ENCODE assay signal across 8 cellular contexts in the genomic region with DNA sequence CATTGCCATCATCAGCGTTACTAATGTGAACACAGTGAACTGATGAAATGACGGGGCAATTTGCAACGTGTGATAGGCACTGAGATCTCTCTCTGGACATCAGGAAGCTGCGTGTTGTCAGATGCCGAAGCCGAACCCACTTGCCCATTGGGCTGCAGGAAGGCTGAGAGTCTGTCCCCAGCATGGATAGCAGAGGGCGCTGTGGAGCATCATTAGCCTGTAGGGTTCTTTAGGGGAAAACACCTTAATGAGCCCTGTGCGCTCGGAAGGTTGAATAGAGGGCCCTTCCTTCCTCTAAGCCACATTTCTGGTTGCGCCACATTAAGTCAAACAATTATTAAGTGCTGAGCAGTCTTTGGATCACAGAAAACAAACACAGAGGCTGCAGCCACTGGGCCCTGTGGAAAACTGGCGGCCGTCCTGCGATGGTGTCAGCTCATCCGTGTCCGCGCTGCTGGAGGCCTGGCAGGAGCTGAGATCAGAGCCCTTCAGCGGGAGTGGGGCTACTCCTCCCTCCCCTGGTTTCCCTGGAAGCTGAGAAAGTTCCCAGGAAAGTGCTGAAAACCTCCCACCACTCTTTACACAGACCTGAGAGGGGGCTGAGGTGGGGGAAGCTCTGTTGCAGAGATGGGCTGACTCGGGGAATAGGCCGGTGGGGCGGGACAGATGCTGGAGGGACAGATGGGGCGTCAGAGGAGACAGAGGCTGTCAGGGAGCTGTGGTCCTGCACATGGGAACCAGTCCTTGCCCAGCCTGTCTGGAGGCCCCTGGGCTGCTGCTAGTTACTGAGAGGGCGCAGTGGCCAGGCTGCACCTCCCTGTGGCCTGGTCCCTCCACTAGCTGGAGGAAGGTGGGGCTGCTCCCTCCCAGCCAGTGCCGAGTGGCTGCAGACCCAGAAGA. TPM values are rescaled to one million over a fixed set of nuclear protein-coding genes. Genes with fewer than 3 reads are reported as not detected.
A peak's percentile ranks its signal among the peaks of the same experiment; 100 is the strongest.
DNase-seq lines count a peak whose midpoint lies in the region; ATAC-seq and TF ChIP-seq lines count a peak whose summit lies in the region.

No MANE protein-coding gene starts in this region.

- TF ChIP-seq CTCF in AG10803 (conservative IDR thresholded peaks at IDR 0.05; ENCODE audit: low read length) (peak; percentile 51), HFF-Myc (IDR thresholded peaks at IDR 0.05; ENCODE audit: low read depth, low read length, missing control alignments) (peak; percentile 61)

- POLR2A ChIA-PET in activated CD8-positive, alpha-beta T cell treated with anti-CD3 and anti-CD28 coated beads, Interleukin-2, amount 10 ng/mL, durations not matched to agents 7 days and 5 days (lab: Charles Lee): interaction anchor here (1.3 kb wide), 2 partner anchors 66 to 79 kb away, joined by 3 to 4 read pairs; no protein-coding TSS in a partner anchor

- peak overlapping the region; percentile 49 for H3K27ac Mint-ChIP-seq in activated CD8-positive, alpha-beta T cell treated with anti-CD3 and anti-CD28 coated beads, Interleukin-2, amount 10 ng/mL, durations not matched to agents 7 days and 5 days
- no peak overlapping the region for H3K27ac Mint-ChIP-seq in effector memory CD8-positive, alpha-beta T cell

- H3K4me3 ChIP-seq in AG10803 (ENCODE audit: low read length): no peak overlapping the region
- no peak overlapping the region for H3K4me3 ChIP-seq in HFF-Myc (replicated peaks; ENCODE audit: low read depth, low read length)

- H3K4me3 Mint-ChIP-seq in activated CD8-positive, alpha-beta T cell treated with anti-CD3 and anti-CD28 coated beads, Interleukin-2, amount 10 ng/mL, durations not matched to agents 7 days and 5 days: no peak overlapping the region
- no peak overlapping the region for H3K4me3 Mint-ChIP-seq in effector memory CD8-positive, alpha-beta T cell

- no peaks in the 10 kb centered on the region for H3K36me3 Mint-ChIP-seq in activated CD8-positive, alpha-beta T cell treated with anti-CD3 and anti-CD28 coated beads, Interleukin-2, amount 10 ng/mL, durations not matched to agents 7 days and 5 days (ENCODE audit: low read depth)
- peaks cover 2% of the 10 kb centered on the region for H3K36me3 Mint-ChIP-seq in effector memory CD8-positive, alpha-beta T cell (ENCODE audit: insufficient read depth)

- DNase-seq in AG10803 (ENCODE audit: low read depth): peak; percentile 17
- peak; percentile 2 for DNase-seq in HFF-Myc (ENCODE audit: extremely low read depth, low read depth)
- DNase-seq in NCI-H748 treated with DMSO at 0.1 percent for 48 hours (lab: John Stamatoyannopoulos, UW): peak; percentile 85
- DNase-seq in activated CD8-positive, alpha-beta T cell treated with anti-CD3 and anti-CD28 coated beads, Interleukin-2, amount 10 ng/mL, durations not matched to agents 7 days and 5 days: peak; percentile 88
- peak; percentile 80 to 83 (median 80) for DNase-seq in effector memory CD8-positive, alpha-beta T cell
- DNase-seq in midbrain (lab: John Stamatoyannopoulos, UW): peak; percentile 72
- peak; percentile 58 to 66 for DNase-seq in stimulated activated CD8-positive, alpha-beta memory T cell treated with anti-CD3 and anti-CD28 coated beads, Interleukin-4, amount 100 ng/mL, for 1 hour (ENCODE audit: low read depth in 2 of 2, low spot score in 1 of 2)

- H3K27me3 Mint-ChIP-seq in activated CD8-positive, alpha-beta T cell treated with anti-CD3 and anti-CD28 coated beads, Interleukin-2, amount 10 ng/mL, durations not matched to agents 7 days and 5 days (ENCODE audit: low read depth): peaks cover 18% of the 10 kb centered on the region
- peaks cover 9 to 20% of the 10 kb centered on the region in 2 donors for H3K27me3 Mint-ChIP-seq in effector memory CD8-positive, alpha-beta T cell

- peaks cover 11% of the 10 kb centered on the region for H3K4me1 Mint-ChIP-seq in activated CD8-positive, alpha-beta T cell treated with anti-CD3 and anti-CD28 coated beads, Interleukin-2, amount 10 ng/mL, durations not matched to agents 7 days and 5 days (ENCODE audit: low read depth)
- H3K4me1 Mint-ChIP-seq in effector memory CD8-positive, alpha-beta T cell (ENCODE audit: low read depth in 2 of 2): peaks cover 7 to 13% of the 10 kb centered on the region in 2 donors

- CTCF ChIA-PET in activated CD8-positive, alpha-beta T cell treated with anti-CD3 and anti-CD28 coated beads, Interleukin-2, amount 10 ng/mL, durations not matched to agents 7 days and 5 days (lab: Charles Lee): interaction anchor here (0.6 to 4.0 kb wide), 27 partner anchors 13 to 220 kb away, joined by 3 to 18 read pairs (median 4); partner anchors contain the start of genes TFF1 and UBASH3A

- ATAC-seq in activated CD8-positive, alpha-beta T cell treated with anti-CD3 and anti-CD28 coated beads, Interleukin-2, amount 10 ng/mL, durations not matched to agents 7 days and 5 days: peak; percentile 99
- ATAC-seq in effector memory CD8-positive, alpha-beta T cell (replicated peaks): peak; percentile 100
- ATAC-seq in GM21423 (IDR thresholded peaks at IDR 0.05; ENCODE audit: unreplicated experiment): no peak

- H3K9me3 Mint-ChIP-seq in activated CD8-positive, alpha-beta T cell treated with anti-CD3 and anti-CD28 coated beads, Interleukin-2, amount 10 ng/mL, durations not matched to agents 7 days and 5 days (ENCODE audit: insufficient read depth): no peaks in the 10 kb centered on the region
- no peaks in the 10 kb centered on the region for H3K9me3 Mint-ChIP-seq in effector memory CD8-positive, alpha-beta T cell

RNA-seq across cellular contexts. Expression of gene TFF2, which starts 12.7 kb away (rescaled TPM):
- total RNA-seq in activated CD8-positive, alpha-beta T cell treated with anti-CD3 and anti-CD28 coated beads, Interleukin-2, amount 10 ng/mL, durations not matched to agents 7 days and 5 days: not detected

RNA-seq across cellular contexts. Expression of gene TFF3, which starts 22.9 kb away (rescaled TPM):
- total RNA-seq in activated CD8-positive, alpha-beta T cell treated with anti-CD3 and anti-CD28 coated beads, Interleukin-2, amount 10 ng/mL, durations not matched to agents 7 days and 5 days: not detected

RNA-seq across cellular contexts. Expression of gene TFF1, which starts 28.3 kb away (rescaled TPM):
- not detected for total RNA-seq in activated CD8-positive, alpha-beta T cell treated with anti-CD3 and anti-CD28 coated beads, Interleukin-2, amount 10 ng/mL, durations not matched to agents 7 days and 5 days

RNA-seq across cellular contexts. Expression of gene TMPRSS3, which starts 57.8 kb away (rescaled TPM):
- 10 to 100 TPM in 1 of 2 experiments, 1 to 10 TPM in 1; 9.9 to 10.1 TPM for total RNA-seq in activated CD8-positive, alpha-beta T cell treated with anti-CD3 and anti-CD28 coated beads, Interleukin-2, amount 10 ng/mL, durations not matched to agents 7 days and 5 days

Comparison
In these comparisons a context has a peak if more than half of its experiments do, and no peak if none do; other contexts are left out.
1. DNase-seq: peak in every context shown above with its lines; median percentile 88 in activated CD8-positive, alpha-beta T cell treated with anti-CD3 and anti-CD28 coated beads, Interleukin-2, amount 10 ng/mL, durations not matched to agents 7 days and 5 days; 85 in NCI-H748 treated with DMSO at 0.1 percent for 48 hours; 80 in effector memory CD8-positive, alpha-beta T cell; 72 in midbrain; 62 in stimulated activated CD8-positive, alpha-beta memory T cell treated with anti-CD3 and anti-CD28 coated beads, Interleukin-4, amount 100 ng/mL, for 1 hour; 17 in AG10803; 2 in HFF-Myc.